Comparison of ENCODE assay signal across 10 cellular contexts in genomic region chr22:39045136-39045535, GRCh38. TPM values are rescaled to one million over a fixed set of nuclear protein-coding genes. Genes with fewer than 3 reads are reported as not detected.
DNase-seq lines count a peak whose midpoint lies in the region; ATAC-seq and FAIRE-seq lines count a peak whose summit lies in the region.
"Not testable (repeated sequence)": the region's sequence is repeated elsewhere in the genome, so short reads cannot be mapped to it uniquely, and the experiment has no call there.
"Had no signal": no experiment of that assay in that cellular context is flagged by ENCODE, and none has a peak within 500 bp of the region (broad histone marks: within the 10 kb centered on the region; RNA-seq: fewer than 3 reads in every experiment).

No MANE protein-coding gene starts in this region.

- peak overlapping the region; percentile 43 to 83 (median 48) for H3K27ac Mint-ChIP-seq in IgD-negative memory B cell
- H3K27ac Mint-ChIP-seq in T-cell = peak overlapping the region; percentile 16 to 63
- H3K27ac Mint-ChIP-seq in activated T-cell treated with anti-CD3 and anti-CD28 coated beads, Interleukin-2, amount 50 U/mL, for 24 hours = peak overlapping the region; percentile 44
- peak overlapping the region; percentile 60 to 86 for H3K27ac Mint-ChIP-seq in effector memory CD8-positive, alpha-beta T cell
- H3K27ac Mint-ChIP-seq in naive B cell = peak overlapping the region in 5 of 6 donors; percentile 54 to 97 (median 88)
- H3K27ac Mint-ChIP-seq in stimulated activated effector memory CD8-positive, alpha-beta T cell treated with anti-CD3 and anti-CD28 coated beads, Interleukin-12 subunit alpha, Interleukin-12 subunit beta, amount 100 ng/mL, for 72 hours = peak overlapping the region; percentile 82

- H3K36me3 Mint-ChIP-seq in IgD-negative memory B cell = not testable (repeated sequence)
- peaks cover 19% of the 10 kb centered on the region for H3K36me3 Mint-ChIP-seq in T-cell
- H3K36me3 Mint-ChIP-seq in activated T-cell treated with anti-CD3 and anti-CD28 coated beads, Interleukin-2, amount 50 U/mL, for 24 hours (ENCODE audit: low read depth) = peaks cover 44% of the 10 kb centered on the region
- peaks cover 36% of the 10 kb centered on the region for H3K36me3 Mint-ChIP-seq in effector memory CD8-positive, alpha-beta T cell (ENCODE audit: insufficient read depth)
- H3K36me3 Mint-ChIP-seq in naive B cell = peaks cover 0 to 20% of the 10 kb centered on the region in 2 donors
- H3K36me3 Mint-ChIP-seq in stimulated activated effector memory CD8-positive, alpha-beta T cell treated with anti-CD3 and anti-CD28 coated beads, Interleukin-12 subunit alpha, Interleukin-12 subunit beta, amount 100 ng/mL, for 72 hours = peaks cover 73% of the 10 kb centered on the region

- peaks cover 9 to 30% (median 21%) of the 10 kb centered on the region in 3 donors for H3K4me1 Mint-ChIP-seq in IgD-negative memory B cell
- peaks cover 26 to 48% (median 27%) of the 10 kb centered on the region in 3 donors for H3K4me1 Mint-ChIP-seq in T-cell
- H3K4me1 Mint-ChIP-seq in activated T-cell treated with anti-CD3 and anti-CD28 coated beads, Interleukin-2, amount 50 U/mL, for 24 hours (ENCODE audit: low read depth) = peaks cover 34% of the 10 kb centered on the region
- peaks cover 35 to 37% of the 10 kb centered on the region in 2 donors for H3K4me1 Mint-ChIP-seq in effector memory CD8-positive, alpha-beta T cell (ENCODE audit: low read depth in 2 of 2)
- peaks cover 45 to 65% (median 58%) of the 10 kb centered on the region in 3 donors for H3K4me1 Mint-ChIP-seq in naive B cell
- H3K4me1 Mint-ChIP-seq in stimulated activated effector memory CD8-positive, alpha-beta T cell treated with anti-CD3 and anti-CD28 coated beads, Interleukin-12 subunit alpha, Interleukin-12 subunit beta, amount 100 ng/mL, for 72 hours = peaks cover 54% of the 10 kb centered on the region

- H3K4me3 Mint-ChIP-seq in IgD-negative memory B cell (peak overlapping the region in 2 of 4 donors; percentile 39 to 63), naive B cell (peak overlapping the region in 6 of 8 donors; percentile 13 to 65 (median 42))
- not testable (repeated sequence) for H3K4me3 Mint-ChIP-seq in T-cell; activated T-cell treated with anti-CD3 and anti-CD28 coated beads, Interleukin-2, amount 50 U/mL, for 24 hours; effector memory CD8-positive, alpha-beta T cell; stimulated activated effector memory CD8-positive, alpha-beta T cell treated with anti-CD3 and anti-CD28 coated beads, Interleukin-12 subunit alpha, Interleukin-12 subunit beta, amount 100 ng/mL, for 72 hours

- DNase-seq in T-cell; activated T-cell treated with anti-CD3 and anti-CD28 coated beads, Interleukin-2, amount 50 U/mL, for 24 hours; effector memory CD8-positive, alpha-beta T cell; naive B cell; stimulated activated effector memory CD8-positive, alpha-beta T cell treated with anti-CD3 and anti-CD28 coated beads, Interleukin-12 subunit alpha, Interleukin-12 subunit beta, amount 100 ng/mL, for 72 hours (ENCODE audit: low spot score in 2 of 2); urothelium cell line (ENCODE audit: low spot score): not testable (repeated sequence)

- not testable (repeated sequence) for ATAC-seq in T-cell (replicated peaks in 1 of 4); effector memory CD8-positive, alpha-beta T cell (replicated peaks); naive B cell (ENCODE audit: low read depth in 2 of 2); stimulated activated effector memory CD8-positive, alpha-beta T cell treated with anti-CD3 and anti-CD28 coated beads, Interleukin-12 subunit alpha, Interleukin-12 subunit beta, amount 100 ng/mL, for 72 hours

- H3K9me3 Mint-ChIP-seq in IgD-negative memory B cell; T-cell; activated T-cell treated with anti-CD3 and anti-CD28 coated beads, Interleukin-2, amount 50 U/mL, for 24 hours; effector memory CD8-positive, alpha-beta T cell; naive B cell; stimulated activated effector memory CD8-positive, alpha-beta T cell treated with anti-CD3 and anti-CD28 coated beads, Interleukin-12 subunit alpha, Interleukin-12 subunit beta, amount 100 ng/mL, for 72 hours: not testable (repeated sequence)

- CTCF ChIA-PET in T-cell (lab: Charles Lee) = not testable (repeated sequence)

- not testable (repeated sequence) for H3K27me3 Mint-ChIP-seq in IgD-negative memory B cell; T-cell; activated T-cell treated with anti-CD3 and anti-CD28 coated beads, Interleukin-2, amount 50 U/mL, for 24 hours; effector memory CD8-positive, alpha-beta T cell; naive B cell

- FAIRE-seq in urothelium cell line (lab: Jason Lieb, UNC) = peak; percentile 82

- POLR2A ChIA-PET in T-cell (lab: Charles Lee) = not testable (repeated sequence)

RNA-seq across cellular contexts. Expression of gene APOBEC3F, which starts 4.5 kb away (rescaled TPM):
- polyA plus RNA-seq in IgD-negative memory B cell (33.0 TPM), naive B cell (ENCODE audit: low read depth in 6 of 6) (10 to 100 TPM; 32.0 to 56.2 (median 36.4) TPM)
- 10 to 100 TPM; 14.3 to 29.1 (median 18.5) TPM for total RNA-seq in T-cell

RNA-seq across cellular contexts. Expression of gene APOBEC3D, which starts 24.2 kb away (rescaled TPM):
- polyA plus RNA-seq in IgD-negative memory B cell (22.0 TPM), naive B cell (ENCODE audit: low read depth in 6 of 6) (10 to 100 TPM; 10.4 to 33.9 (median 20.4) TPM)
- 10 to 100 TPM; 17.1 to 27.2 (median 24.4) TPM for total RNA-seq in T-cell
- total RNA-seq: HT1080 had no signal

RNA-seq across cellular contexts. Expression of gene APOBEC3C, which starts 31.1 kb away (rescaled TPM):
- 268 TPM for polyA plus RNA-seq in IgD-negative memory B cell
- total RNA-seq in T-cell = 10 to 100 TPM; 32.9 to 61.7 (median 52.1) TPM
- 100 to 1,000 TPM; 296 to 326 (median 316) TPM for polyA plus RNA-seq in naive B cell (ENCODE audit: low read depth in 6 of 6)

RNA-seq across cellular contexts. Expression of gene APOBEC3G, which starts 31.9 kb away (rescaled TPM):
- polyA plus RNA-seq in IgD-negative memory B cell = 90.7 TPM
- total RNA-seq in T-cell = 10 to 100 TPM; 29.7 to 71.3 (median 62.7) TPM
- 100 to 1,000 TPM in 4 of 6 donors, 10 to 100 TPM in 2; 87.2 to 136 (median 120) TPM for polyA plus RNA-seq in naive B cell (ENCODE audit: low read depth in 6 of 6)
- polyA plus RNA-seq: A549 had no signal

RNA-seq across cellular contexts. Expression of gene APOBEC3H, which starts 51.9 kb away (rescaled TPM):
- 0.48 TPM for polyA plus RNA-seq in IgD-negative memory B cell
- total RNA-seq in T-cell = 1 to 10 TPM; 1.1 to 6.9 (median 6.1) TPM
- polyA plus RNA-seq in naive B cell (ENCODE audit: low read depth in 6 of 6) = 1 to 10 TPM in 1 of 6 donors, under 1 TPM in 1, not detected in 4; 0.77 to 1.2 TPM
- polyA plus RNA-seq: CD14-positive monocyte had no signal
